10 cellular contexts compared by ENCODE assay signal in genomic region chr14:35398095-35398584, GRCh38. TPM values are rescaled to one million over a fixed set of nuclear protein-coding genes. Genes with fewer than 3 reads are reported as not detected.
DNase-seq lines count a peak whose midpoint lies in the region; ATAC-seq and TF ChIP-seq lines count a peak whose summit lies in the region.
"Had no signal": no experiment of that assay in that cellular context is flagged by ENCODE, and none has a peak within 500 bp of the region (broad histone marks: within the 10 kb centered on the region; RNA-seq: fewer than 3 reads in every experiment).

No MANE protein-coding gene starts in this region.

- no peaks in the 10 kb centered on the region for H3K9me3 Mint-ChIP-seq in stimulated activated naive CD8-positive, alpha-beta T cell treated with anti-CD3 and anti-CD28 coated beads, Interleukin-15, amount 100 ng/mL, for 72 hours

- H3K27me3 ChIP-seq in prostate gland (replicated peaks; ENCODE audit: insufficient read depth), result no peaks in the 10 kb centered on the region

- H3K27ac ChIP-seq in prostate gland, result peak overlapping the region; percentile 100

- no peak for TF ChIP-seq CTCF in fibroblast of mammary gland (conservative IDR thresholded peaks at IDR 0.05; ENCODE audit: control insufficient read depth, insufficient read depth, low read depth, low read length)
- TF ChIP-seq CTCF in prostate gland (IDR thresholded peaks at IDR 0.05), result no peak

- H3K36me3 ChIP-seq in prostate gland, result peaks cover 17 to 26% of the 10 kb centered on the region in 2 donors

- peaks cover 2% of the 10 kb centered on the region for H3K4me1 ChIP-seq in prostate gland (replicated peaks)

- H3K4me3 ChIP-seq in fibroblast of mammary gland (ENCODE audit: control insufficient read depth, low read depth, low read length), result no peak overlapping the region
- no peak overlapping the region for H3K4me3 ChIP-seq in prostate gland

- DNase-seq in EH (ENCODE audit: low read depth) (peak; percentile 48), RPMI7951 (ENCODE audit: low read depth) (peak; percentile 30), fibroblast of mammary gland (ENCODE audit: low read depth) (peak; percentile 51), prostate gland (ENCODE audit: low spot score) (no peak), glomerular visceral epithelial cell (ENCODE audit: extremely low spot score) (no peak)
- DNase-seq in stimulated activated naive CD8-positive, alpha-beta T cell treated with anti-CD3 and anti-CD28 coated beads, Interleukin-15, Interleukin-2, amounts not matched to agents 100 U/mL and 50 U/mL, for 24 hours, result no peak
- no peak for DNase-seq in stimulated activated naive CD8-positive, alpha-beta T cell treated with anti-CD3 and anti-CD28 coated beads, Interleukin-15, amount 100 ng/mL, for 72 hours
- DNase-seq: NCI-H2227 treated with DMSO at 0.1 percent for 48 hours; stimulated activated CD4-positive, alpha-beta T cell treated with anti-CD3 and anti-CD28 coated beads, Interleukin-4, amount 100 ng/mL, for 4 hours had no signal

- H3K9me3 ChIP-seq in prostate gland, result no peaks in the 10 kb centered on the region

- WGBS in prostate gland, result 13% methylated on average over 3 of the region's 3 CpGs

- no peak for TF ChIP-seq POLR2A in prostate gland (IDR thresholded peaks at IDR 0.05)

- intact Hi-C loops in prostate gland (cut with DNase I), result no loop called here

- H3K4me3 Mint-ChIP-seq in stimulated activated naive CD8-positive, alpha-beta T cell treated with anti-CD3 and anti-CD28 coated beads, Interleukin-15, amount 100 ng/mL, for 72 hours, result peak overlapping the region in 1 of 2 donors; percentile 17

- H3K4me1 Mint-ChIP-seq in stimulated activated naive CD8-positive, alpha-beta T cell treated with anti-CD3 and anti-CD28 coated beads, Interleukin-15, amount 100 ng/mL, for 72 hours, result peaks cover 89% of the 10 kb centered on the region

- no peak overlapping the region for H3K27ac Mint-ChIP-seq in stimulated activated naive CD8-positive, alpha-beta T cell treated with anti-CD3 and anti-CD28 coated beads, Interleukin-15, amount 100 ng/mL, for 72 hours

- ATAC-seq in HG02798 (IDR thresholded peaks at IDR 0.05; ENCODE audit: poor library complexity, unreplicated experiment), result no peak
- ATAC-seq in stimulated activated naive CD8-positive, alpha-beta T cell treated with anti-CD3 and anti-CD28 coated beads, Interleukin-15, Interleukin-2, amounts not matched to agents 100 U/mL and 50 U/mL, for 24 hours, result no peak
- ATAC-seq in stimulated activated naive CD8-positive, alpha-beta T cell treated with anti-CD3 and anti-CD28 coated beads, Interleukin-15, amount 100 ng/mL, for 72 hours, result no peak

- no peaks in the 10 kb centered on the region for H3K27me3 Mint-ChIP-seq in stimulated activated naive CD8-positive, alpha-beta T cell treated with anti-CD3 and anti-CD28 coated beads, Interleukin-15, amount 100 ng/mL, for 72 hours

RNA-seq across cellular contexts. Expression of gene NFKBIA, which starts 6.4 kb away (rescaled TPM):
- total RNA-seq in RPMI7951 (2014; rRNA removed; shearing (Covaris generic)), result 85.4 and 97.9 TPM in 2 replicates
- 100 to 1,000 TPM; 294 to 415 TPM for total RNA-seq in prostate gland

Comparison
In these comparisons a context has a peak if more than half of its experiments do, and no peak if none do; other contexts are left out.
1. DNase-seq: peak in EH (single experiment), RPMI7951 (single experiment) and fibroblast of mammary gland (single experiment); none in prostate gland (single experiment), glomerular visceral epithelial cell (single experiment), stimulated activated naive CD8-positive, alpha-beta T cell treated with anti-CD3 and anti-CD28 coated beads, Interleukin-15, Interleukin-2, amounts not matched to agents 100 U/mL and 50 U/mL, for 24 hours (single experiment) and stimulated activated naive CD8-positive, alpha-beta T cell treated with anti-CD3 and anti-CD28 coated beads, Interleukin-15, amount 100 ng/mL, for 72 hours (0 of 2).